9 cellular contexts compared by ENCODE assay signal in genomic region chr3:52225452-52226228, GRCh38. TPM values are rescaled to one million over a fixed set of nuclear protein-coding genes. Genes with fewer than 3 reads are reported as not detected.
A peak's percentile ranks its signal among the peaks of the same experiment; 100 is the strongest.
DNase-seq lines count a peak whose midpoint lies in the region; ATAC-seq, FAIRE-seq and TF ChIP-seq lines count a peak whose summit lies in the region.
"Had no signal": no experiment of that assay in that cellular context is flagged by ENCODE, and none has a peak within 500 bp of the region (broad histone marks: within the 10 kb centered on the region; RNA-seq: fewer than 3 reads in every experiment).

TLR9 (minus strand) TSS chr3:52225645; CDS start chr3:52225529, 116 bp downstream.

- intact Hi-C loops in activated T-helper 1 cell treated with anti-CD3 and anti-CD28 coated beads, Interleukin-12 subunit alpha, Interleukin-12 subunit beta, Interleukin-2, Interleukin-4 antibody, amounts not matched to agents 30 ng/mL and 10 ng/mL and 1 ng/mL, durations not matched to agents 14 hours and 24 hours and 36 hours (cut with micrococcal nuclease), result no loop called here
- intact Hi-C loops in left ventricle myocardium superior (cut with micrococcal nuclease), result no loop called here

- peak within 1 kb of the TSS; percentile 85 for H3K27ac Mint-ChIP-seq in activated T-helper 1 cell treated with anti-CD3 and anti-CD28 coated beads, Interleukin-12 subunit alpha, Interleukin-12 subunit beta, Interleukin-2, Interleukin-4 antibody, amounts not matched to agents 30 ng/mL and 10 ng/mL and 1 ng/mL, durations not matched to agents 14 hours and 24 hours and 36 hours
- H3K27ac Mint-ChIP-seq in progenitor cell of endocrine pancreas, result no peak within 1 kb of the TSS

- peaks cover 59% of the 10 kb centered on the region for H3K4me1 Mint-ChIP-seq in activated T-helper 1 cell treated with anti-CD3 and anti-CD28 coated beads, Interleukin-12 subunit alpha, Interleukin-12 subunit beta, Interleukin-2, Interleukin-4 antibody, amounts not matched to agents 30 ng/mL and 10 ng/mL and 1 ng/mL, durations not matched to agents 14 hours and 24 hours and 36 hours (ENCODE audit: low read depth)
- H3K4me1 Mint-ChIP-seq in progenitor cell of endocrine pancreas (ENCODE audit: low read depth), result no peaks in the 10 kb centered on the region

- H3K36me3 Mint-ChIP-seq in activated T-helper 1 cell treated with anti-CD3 and anti-CD28 coated beads, Interleukin-12 subunit alpha, Interleukin-12 subunit beta, Interleukin-2, Interleukin-4 antibody, amounts not matched to agents 30 ng/mL and 10 ng/mL and 1 ng/mL, durations not matched to agents 14 hours and 24 hours and 36 hours (ENCODE audit: low read depth), result peaks cover 11% of the 10 kb centered on the region
- H3K36me3 Mint-ChIP-seq in progenitor cell of endocrine pancreas (ENCODE audit: insufficient read depth), result no peaks in the 10 kb centered on the region

- no peak for TF ChIP-seq CTCF in progenitor cell of endocrine pancreas (IDR thresholded peaks at IDR 0.05; ENCODE audit: unreplicated experiment)

- H3K4me3 Mint-ChIP-seq in activated T-helper 1 cell treated with anti-CD3 and anti-CD28 coated beads, Interleukin-12 subunit alpha, Interleukin-12 subunit beta, Interleukin-2, Interleukin-4 antibody, amounts not matched to agents 30 ng/mL and 10 ng/mL and 1 ng/mL, durations not matched to agents 14 hours and 24 hours and 36 hours, result peak within 1 kb of the TSS; percentile 3
- no peak within 1 kb of the TSS for H3K4me3 Mint-ChIP-seq in progenitor cell of endocrine pancreas (ENCODE audit: low read depth)

- ATAC-seq in GM21423 (IDR thresholded peaks at IDR 0.05; ENCODE audit: unreplicated experiment), result peak; percentile 79
- peak; percentile 85 for ATAC-seq in HG03565 (IDR thresholded peaks at IDR 0.05; ENCODE audit: unreplicated experiment)
- no peak for ATAC-seq in left ventricle myocardium superior

- no peaks in the 10 kb centered on the region for H3K9me3 Mint-ChIP-seq in activated T-helper 1 cell treated with anti-CD3 and anti-CD28 coated beads, Interleukin-12 subunit alpha, Interleukin-12 subunit beta, Interleukin-2, Interleukin-4 antibody, amounts not matched to agents 30 ng/mL and 10 ng/mL and 1 ng/mL, durations not matched to agents 14 hours and 24 hours and 36 hours
- H3K9me3 Mint-ChIP-seq in progenitor cell of endocrine pancreas (ENCODE audit: low read depth), result no peaks in the 10 kb centered on the region

- FAIRE-seq in GM18507 (lab: Jason Lieb, UNC), result peak; percentile 98
- FAIRE-seq in RCC 7860 (lab: Jason Lieb, UNC), result no peak

- no peaks in the 10 kb centered on the region for H3K27me3 Mint-ChIP-seq in activated T-helper 1 cell treated with anti-CD3 and anti-CD28 coated beads, Interleukin-12 subunit alpha, Interleukin-12 subunit beta, Interleukin-2, Interleukin-4 antibody, amounts not matched to agents 30 ng/mL and 10 ng/mL and 1 ng/mL, durations not matched to agents 14 hours and 24 hours and 36 hours (ENCODE audit: insufficient read depth)
- H3K27me3 Mint-ChIP-seq in progenitor cell of endocrine pancreas, result no peaks in the 10 kb centered on the region

- DNase-seq in GM18507 (ENCODE audit: extremely low spot score, insufficient read length, low read depth), result no peak
- no peak for DNase-seq in activated T-helper 1 cell treated with anti-CD3 and anti-CD28 coated beads, Interleukin-12 subunit alpha, Interleukin-12 subunit beta, Interleukin-2, Interleukin-4 antibody, amounts not matched to agents 30 ng/mL and 10 ng/mL and 1 ng/mL, durations not matched to agents 14 hours and 24 hours and 36 hours (ENCODE audit: low spot score)
- DNase-seq in ureter (ENCODE audit: low spot score), result peak; percentile 42
- no peak for DNase-seq in RCC 7860 (ENCODE audit: low spot score)
- no peak for DNase-seq in progenitor cell of endocrine pancreas (ENCODE audit: low spot score, unreplicated experiment)
- DNase-seq in left ventricle myocardium superior, result no peak

RNA-seq across cellular contexts. Expression of gene TLR9, which starts in this region (rescaled TPM):
- 0.47 TPM in 1 of 2 replicates, not detected in the other for total RNA-seq in activated T-helper 1 cell treated with anti-CD3 and anti-CD28 coated beads, Interleukin-12 subunit alpha, Interleukin-12 subunit beta, Interleukin-2, Interleukin-4 antibody, amounts not matched to agents 30 ng/mL and 10 ng/mL and 1 ng/mL, durations not matched to agents 14 hours and 24 hours and 36 hours
- total RNA-seq in ureter (0.26 TPM), progenitor cell of endocrine pancreas (not detected in 2 replicates), left ventricle myocardium superior (0.17 TPM)
- total RNA-seq: fibroblast of villous mesenchyme had no signal

Comparison
In these comparisons a context has a peak if more than half of its experiments do, and no peak if none do; other contexts are left out.
1. Peak in DNase-seq in ureter; RNA of the gene not detected or under 1 TPM.